Comparison of ENCODE assay signal across 24 cellular contexts in genomic region chr1:222767152-222767571, GRCh38. TPM values are rescaled to one million over a fixed set of nuclear protein-coding genes. Genes with fewer than 3 reads are reported as not detected.
"Had no signal": no experiment of that assay in that cellular context is flagged by ENCODE, and none has a peak within 500 bp of the region (broad histone marks: within the 10 kb centered on the region; RNA-seq: fewer than 3 reads in every experiment).

No MANE protein-coding gene starts in this region.

- H3K9me3 ChIP-seq: pancreas had no signal

- H3K4me3 ChIP-seq: cardiac muscle cell, esophagus squamous epithelium, pancreas, right lobe of liver, smooth muscle cell, tibial artery had no signal

- H3K4me1 ChIP-seq: pancreas, right lobe of liver, tibial artery had no signal

- FAIRE-seq: pancreas had no signal

- H3K27me3 ChIP-seq: cardiac muscle cell, esophagus squamous epithelium, neutrophil, pancreas, right lobe of liver, tibial artery had no signal

- H3K27ac Mint-ChIP-seq: activated naive CD4-positive, alpha-beta T cell treated with anti-CD3 and anti-CD28 coated beads, Interleukin-2, amount 50 U/mL, for 24 hours; activated T-cell treated with anti-CD3 and anti-CD28 coated beads, Interleukin-2, amount 50 U/mL, for 72 hours; dendritic cell treated with granulocyte-macrophage colony-stimulating factor and Interleukin-4, amounts not matched to agents 40 ng/mL and 50 ng/mL, for 4 days; stimulated activated effector memory CD8-positive, alpha-beta T cell treated with anti-CD3 and anti-CD28 coated beads, Interleukin-12 subunit alpha, Interleukin-12 subunit beta, amount 100 ng/mL, for 72 hours had no signal

- DNase-seq: activated CD4-positive, alpha-beta T cell treated with anti-CD3 and anti-CD28 coated beads, Interleukin-2, amount 50 U/mL, for 1 hour; activated gamma-delta T cell; activated T-cell treated with anti-CD3 and anti-CD28 coated beads, Interleukin-2, amount 50 U/mL, for 72 hours; amniotic stem cell; effector memory CD4-positive, alpha-beta T cell; esophagus squamous epithelium; left cardiac atrium; mesendoderm; natural killer cell; pancreas; right lobe of liver; stimulated activated CD4-positive, alpha-beta T cell treated with anti-CD3 and anti-CD28 coated beads, Interleukin-4, amount 100 ng/mL, for 24 hours; T-helper 1 cell; T-helper 9 cell; tibial artery had no signal

- H3K36me3 ChIP-seq: cardiac muscle cell, esophagus squamous epithelium, neutrophil, pancreas, right lobe of liver had no signal

- H3K4me3 Mint-ChIP-seq: activated naive CD4-positive, alpha-beta T cell treated with anti-CD3 and anti-CD28 coated beads, Interleukin-2, amount 50 U/mL, for 24 hours; activated T-cell treated with anti-CD3 and anti-CD28 coated beads, Interleukin-2, amount 50 U/mL, for 72 hours; dendritic cell treated with granulocyte-macrophage colony-stimulating factor and Interleukin-4, amounts not matched to agents 40 ng/mL and 50 ng/mL, for 4 days; natural killer cell; stimulated activated effector memory CD8-positive, alpha-beta T cell treated with anti-CD3 and anti-CD28 coated beads, Interleukin-12 subunit alpha, Interleukin-12 subunit beta, amount 100 ng/mL, for 72 hours had no signal

- H3K4me2 ChIP-seq: smooth muscle cell had no signal

- H3K4me1 Mint-ChIP-seq: stimulated activated effector memory CD8-positive, alpha-beta T cell treated with anti-CD3 and anti-CD28 coated beads, Interleukin-12 subunit alpha, Interleukin-12 subunit beta, amount 100 ng/mL, for 72 hours had no signal

- ATAC-seq: activated T-cell treated with anti-CD3 and anti-CD28 coated beads, Interleukin-2, amount 50 U/mL, for 72 hours; left cardiac atrium; pancreas; right lobe of liver; stimulated activated effector memory CD8-positive, alpha-beta T cell treated with anti-CD3 and anti-CD28 coated beads, Interleukin-12 subunit alpha, Interleukin-12 subunit beta, amount 100 ng/mL, for 72 hours had no signal

- H3K36me3 Mint-ChIP-seq: stimulated activated effector memory CD8-positive, alpha-beta T cell treated with anti-CD3 and anti-CD28 coated beads, Interleukin-12 subunit alpha, Interleukin-12 subunit beta, amount 100 ng/mL, for 72 hours had no signal

- H3K27ac ChIP-seq: cardiac muscle cell, esophagus squamous epithelium, neutrophil, pancreas, right lobe of liver, tibial artery had no signal

RNA-seq across cellular contexts. Expression of gene FAM177B, which starts 30.2 kb away (rescaled TPM):
- total RNA-seq: activated CD8-positive, alpha-beta memory T cell treated with anti-CD3 and anti-CD28 coated beads for 36 hours; activated T-cell treated with anti-CD3 and anti-CD28 coated beads, Interleukin-2, amount 50 U/mL, for 72 hours; cardiac muscle cell; chondrocyte; left cardiac atrium; lower leg skin; natural killer cell; smooth muscle cell had no signal
- polyA plus RNA-seq: cardiac muscle cell, smooth muscle cell had no signal
